1 cellular context compared by ENCODE assay signal in genomic region chr12:46516933-46517578, GRCh38.
TF ChIP-seq lines count a peak whose summit lies in the region.

No MANE protein-coding gene starts in this region.

TF ChIP-seq in K562, 482 proteins besides CTCF, POLR2A, EP300 and RAD21 (continued from another document):
- TF ChIP-seq MGA (IDR thresholded peaks at IDR 0.05) (peak; percentile 43; the same call in 1 of the 2 replicates), CREBBP (IDR thresholded peaks at IDR 0.05; ENCODE audit: low read depth, low read length) (no peak), LEF1 (IDR thresholded peaks at IDR 0.05) (no peak), RBFOX2 (IDR thresholded peaks at IDR 0.05; ENCODE audit: low read depth, low read length) (no peak)
TF ChIP-seq in K562: peak in this region for 2.
